Comparison of ENCODE assay signal across 1 cellular context in the genomic region with DNA sequence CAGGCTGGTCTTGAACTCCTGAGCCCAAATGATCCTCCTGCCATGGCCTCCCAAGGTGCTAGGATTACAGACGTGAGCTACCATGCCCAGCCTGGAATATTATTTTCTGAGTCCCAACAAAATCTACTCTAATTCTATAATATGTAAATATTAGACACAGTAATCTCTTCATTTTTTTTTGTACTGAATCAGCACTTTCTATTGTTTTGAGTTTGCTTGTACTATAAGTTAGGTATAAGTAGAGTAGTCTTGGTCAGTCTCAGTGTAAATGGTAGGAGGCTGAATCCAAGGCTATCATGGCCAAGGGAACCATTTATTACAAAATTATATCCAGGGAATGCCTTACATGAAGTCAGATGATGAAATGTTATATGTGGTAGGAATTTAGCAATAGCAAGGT.
TF ChIP-seq lines count a peak whose summit lies in the region.

No MANE protein-coding gene starts in this region.

TF ChIP-seq in GM23338, 12 proteins besides CTCF, POLR2A, EP300 and RAD21 (continued from another document):
- TF ChIP-seq STAT1 (IDR thresholded peaks at IDR 0.05; ENCODE audit: unreplicated experiment) (no peak), ZNF331 (CRISPR knock-in tag; IDR thresholded peaks at IDR 0.05; ENCODE audit: low read depth) (no peak)
